Comparison of ENCODE assay signal across 14 cellular contexts in the genomic region with DNA sequence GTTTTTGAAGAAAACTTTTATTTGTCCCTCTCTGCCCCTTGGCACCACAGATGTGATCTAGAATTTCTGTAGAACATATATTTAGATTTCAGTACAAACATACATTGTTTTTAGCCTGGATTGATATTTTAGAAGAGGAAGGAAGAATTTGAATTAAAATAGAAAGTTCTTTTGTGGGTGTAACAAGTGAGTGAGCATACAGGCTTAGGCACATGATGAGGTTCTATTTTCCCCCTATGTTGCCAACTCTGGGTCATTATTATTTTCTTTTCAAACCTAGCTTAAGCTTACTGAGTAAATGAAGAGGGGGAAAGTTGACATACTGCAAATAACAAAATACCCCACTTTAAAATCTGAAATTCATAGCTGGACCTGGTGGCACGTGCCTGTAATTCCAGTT.
DNase-seq lines count a peak whose midpoint lies in the region; ATAC-seq and TF ChIP-seq lines count a peak whose summit lies in the region.
"Had no signal": no experiment of that assay in that cellular context is flagged by ENCODE, and none has a peak within 500 bp of the region (broad histone marks: within the 10 kb centered on the region; RNA-seq: fewer than 3 reads in every experiment).

No MANE protein-coding gene starts in this region.

- H3K4me1 ChIP-seq in ACC112 (ENCODE audit: control insufficient read depth, insufficient read depth, low read length, unreplicated experiment): peaks cover 56% of the 10 kb centered on the region

- no peak overlapping the region for H3K4me3 ChIP-seq in ACC112 (ENCODE audit: low read depth, low read length)
- H3K4me3 ChIP-seq in brain microvascular endothelial cell (ENCODE audit: low read depth, low read length): no peak overlapping the region
- H3K4me3 ChIP-seq: K562 had no signal

- CTCF ChIA-PET in WTC11 (lab: Charles Lee): no interaction called here

- no peak overlapping the region for H3K27ac Mint-ChIP-seq in WTC11
- H3K27ac Mint-ChIP-seq: nephron progenitor cell had no signal

- H3K27me3 Mint-ChIP-seq in WTC11 (ENCODE audit: low read depth): no peaks in the 10 kb centered on the region
- H3K27me3 Mint-ChIP-seq: brain had no signal

- H3K36me3 ChIP-seq in ACC112 (ENCODE audit: insufficient read depth, low read length) (no peaks in the 10 kb centered on the region), brain microvascular endothelial cell (replicated peaks) (no peaks in the 10 kb centered on the region)

- no peak overlapping the region for H2AFZ ChIP-seq in ACC112 (ENCODE audit: low read length, unreplicated experiment)

- peak; percentile 21 for ATAC-seq in GM21381 (IDR thresholded peaks at IDR 0.05; ENCODE audit: unreplicated experiment)
- ATAC-seq in HG03159 (IDR thresholded peaks at IDR 0.05; ENCODE audit: unreplicated experiment): peak; percentile 14
- ATAC-seq in WTC11: no peak
- ATAC-seq: esophagus mucosa, K562 had no signal

- POLR2A ChIA-PET in WTC11 (lab: Charles Lee): no interaction called here

- H3K79me2 ChIP-seq in ACC112 (ENCODE audit: control insufficient read depth, insufficient read depth, low read length, unreplicated experiment): no peaks in the 10 kb centered on the region

- H3K9me3 Mint-ChIP-seq in WTC11: peaks cover 14% of the 10 kb centered on the region
- H3K9me3 Mint-ChIP-seq: brain had no signal

- peaks cover 2% of the 10 kb centered on the region; the same call in 1 of the 2 replicates for H3K36me3 Mint-ChIP-seq in WTC11
- H3K36me3 Mint-ChIP-seq: brain had no signal

- no peaks in the 10 kb centered on the region for H3K27me3 ChIP-seq in ACC112 (ENCODE audit: insufficient read depth, low read length)
- H3K27me3 ChIP-seq in brain microvascular endothelial cell (replicated peaks): no peaks in the 10 kb centered on the region

- H3K27ac ChIP-seq in ACC112 (ENCODE audit: low read depth, low read length) (peak overlapping the region; percentile 64), caudate nucleus (ENCODE audit: low read depth, low read length) (peak overlapping the region; percentile 39), brain microvascular endothelial cell (no peak overlapping the region)

- peaks cover 17% of the 10 kb centered on the region for H3K4me1 Mint-ChIP-seq in WTC11
- H3K4me1 Mint-ChIP-seq: nephron progenitor cell had no signal

- no peak for TF ChIP-seq CTCF in brain microvascular endothelial cell (IDR thresholded peaks at IDR 0.05; ENCODE audit: low read depth, low read length, missing control alignments)
- no peak for TF ChIP-seq CTCF in WTC11 (IDR thresholded peaks at IDR 0.05)

- no peak overlapping the region for H3K4me3 Mint-ChIP-seq in WTC11
- H3K4me3 Mint-ChIP-seq: brain, nephron progenitor cell had no signal

- no peak for DNase-seq in caudate nucleus (lab: John Stamatoyannopoulos, UW)
- DNase-seq in T-helper 9 cell: no peak
- no peak for DNase-seq in pons (ENCODE audit: low spot score)
- DNase-seq in brain microvascular endothelial cell: no peak
- DNase-seq in WTC11 (ENCODE audit: low spot score): no peak
- DNase-seq: NCI-H2171 treated with DMSO at 0.1 percent for 48 hours; nephron progenitor cell; stimulated activated naive CD4-positive, alpha-beta T cell had no signal

- in situ Hi-C loops in brain microvascular endothelial cell (cut with HindIII; ENCODE audit: low pct_ligation_motif_present, low sequenced_read_pairs): no loop called here

TF ChIP-seq in WTC11, 78 proteins besides CTCF, POLR2A, EP300 and RAD21:
- TF ChIP-seq ZNF416 (CRISPR knock-in tag; IDR thresholded peaks at IDR 0.05): no peak
- TF ChIP-seq, protein P1, sequence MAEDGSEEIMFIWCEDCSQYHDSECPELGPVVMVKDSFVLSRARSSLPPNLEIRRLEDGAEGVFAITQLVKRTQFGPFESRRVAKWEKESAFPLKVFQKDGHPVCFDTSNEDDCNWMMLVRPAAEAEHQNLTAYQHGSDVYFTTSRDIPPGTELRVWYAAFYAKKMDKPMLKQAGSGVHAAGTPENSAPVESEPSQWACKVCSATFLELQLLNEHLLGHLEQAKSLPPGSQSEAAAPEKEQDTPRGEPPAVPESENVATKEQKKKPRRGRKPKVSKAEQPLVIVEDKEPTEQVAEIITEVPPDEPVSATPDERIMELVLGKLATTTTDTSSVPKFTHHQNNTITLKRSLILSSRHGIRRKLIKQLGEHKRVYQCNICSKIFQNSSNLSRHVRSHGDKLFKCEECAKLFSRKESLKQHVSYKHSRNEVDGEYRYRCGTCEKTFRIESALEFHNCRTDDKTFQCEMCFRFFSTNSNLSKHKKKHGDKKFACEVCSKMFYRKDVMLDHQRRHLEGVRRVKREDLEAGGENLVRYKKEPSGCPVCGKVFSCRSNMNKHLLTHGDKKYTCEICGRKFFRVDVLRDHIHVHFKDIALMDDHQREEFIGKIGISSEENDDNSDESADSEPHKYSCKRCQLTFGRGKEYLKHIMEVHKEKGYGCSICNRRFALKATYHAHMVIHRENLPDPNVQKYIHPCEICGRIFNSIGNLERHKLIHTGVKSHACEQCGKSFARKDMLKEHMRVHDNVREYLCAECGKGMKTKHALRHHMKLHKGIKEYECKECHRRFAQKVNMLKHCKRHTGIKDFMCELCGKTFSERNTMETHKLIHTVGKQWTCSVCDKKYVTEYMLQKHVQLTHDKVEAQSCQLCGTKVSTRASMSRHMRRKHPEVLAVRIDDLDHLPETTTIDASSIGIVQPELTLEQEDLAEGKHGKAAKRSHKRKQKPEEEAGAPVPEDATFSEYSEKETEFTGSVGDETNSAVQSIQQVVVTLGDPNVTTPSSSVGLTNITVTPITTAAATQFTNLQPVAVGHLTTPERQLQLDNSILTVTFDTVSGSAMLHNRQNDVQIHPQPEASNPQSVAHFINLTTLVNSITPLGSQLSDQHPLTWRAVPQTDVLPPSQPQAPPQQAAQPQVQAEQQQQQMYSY (CRISPR knock-in tag; IDR thresholded peaks at IDR 0.05): no peak
- TF ChIP-seq ATF1 (CRISPR knock-in tag; IDR thresholded peaks at IDR 0.05): no peak
